1 cellular context compared by ENCODE assay signal in the genomic region with DNA sequence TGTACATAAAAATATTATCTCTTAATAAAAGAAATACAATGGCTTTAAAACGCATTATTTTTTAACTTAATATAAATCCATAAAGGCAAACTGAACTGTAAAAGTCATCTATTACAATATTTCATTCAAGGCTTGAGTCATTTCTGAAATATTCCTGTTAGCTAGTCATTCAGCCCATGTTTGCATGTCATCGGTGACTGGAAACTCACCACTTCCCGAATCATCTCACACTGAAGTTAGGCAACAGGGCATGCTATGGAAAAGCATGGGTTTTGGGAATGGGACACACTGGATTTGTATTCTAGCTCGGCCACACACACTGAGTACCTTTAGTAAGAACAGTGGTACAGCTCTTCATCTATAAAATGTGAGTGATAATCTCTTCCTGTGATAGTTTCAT.
TF ChIP-seq lines count a peak whose summit lies in the region.

No MANE protein-coding gene starts in this region.

TF ChIP-seq in WTC11, 78 proteins besides CTCF, POLR2A, EP300 and RAD21 (continued from another document):
- TF ChIP-seq OVOL2 (CRISPR knock-in tag; IDR thresholded peaks at IDR 0.05; ENCODE audit: borderline replicate concordance) (no peak), IRF2 (CRISPR knock-in tag; IDR thresholded peaks at IDR 0.05; ENCODE audit: borderline replicate concordance, low read depth) (no peak), ZNF317 (CRISPR knock-in tag; IDR thresholded peaks at IDR 0.05; ENCODE audit: borderline replicate concordance, low read depth) (no peak), TEAD1 (CRISPR knock-in tag; IDR thresholded peaks at IDR 0.05) (no peak), PRRX2 (CRISPR knock-in tag; IDR thresholded peaks at IDR 0.05) (no peak), NR3C1 (CRISPR knock-in tag; conservative IDR thresholded peaks at IDR 0.05; ENCODE audit: low read depth) (no peak), ZNF671 (CRISPR knock-in tag; IDR thresholded peaks at IDR 0.05) (no peak), ZNF263 (CRISPR knock-in tag; IDR thresholded peaks at IDR 0.05; ENCODE audit: low read depth) (no peak), ETV6 (CRISPR knock-in tag; IDR thresholded peaks at IDR 0.05) (no peak)
- TF ChIP-seq, protein P1, sequence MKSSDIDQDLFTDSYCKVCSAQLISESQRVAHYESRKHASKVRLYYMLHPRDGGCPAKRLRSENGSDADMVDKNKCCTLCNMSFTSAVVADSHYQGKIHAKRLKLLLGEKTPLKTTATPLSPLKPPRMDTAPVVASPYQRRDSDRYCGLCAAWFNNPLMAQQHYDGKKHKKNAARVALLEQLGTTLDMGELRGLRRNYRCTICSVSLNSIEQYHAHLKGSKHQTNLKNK (CRISPR knock-in tag; IDR thresholded peaks at IDR 0.05) = no peak
- TF ChIP-seq, protein P2, sequence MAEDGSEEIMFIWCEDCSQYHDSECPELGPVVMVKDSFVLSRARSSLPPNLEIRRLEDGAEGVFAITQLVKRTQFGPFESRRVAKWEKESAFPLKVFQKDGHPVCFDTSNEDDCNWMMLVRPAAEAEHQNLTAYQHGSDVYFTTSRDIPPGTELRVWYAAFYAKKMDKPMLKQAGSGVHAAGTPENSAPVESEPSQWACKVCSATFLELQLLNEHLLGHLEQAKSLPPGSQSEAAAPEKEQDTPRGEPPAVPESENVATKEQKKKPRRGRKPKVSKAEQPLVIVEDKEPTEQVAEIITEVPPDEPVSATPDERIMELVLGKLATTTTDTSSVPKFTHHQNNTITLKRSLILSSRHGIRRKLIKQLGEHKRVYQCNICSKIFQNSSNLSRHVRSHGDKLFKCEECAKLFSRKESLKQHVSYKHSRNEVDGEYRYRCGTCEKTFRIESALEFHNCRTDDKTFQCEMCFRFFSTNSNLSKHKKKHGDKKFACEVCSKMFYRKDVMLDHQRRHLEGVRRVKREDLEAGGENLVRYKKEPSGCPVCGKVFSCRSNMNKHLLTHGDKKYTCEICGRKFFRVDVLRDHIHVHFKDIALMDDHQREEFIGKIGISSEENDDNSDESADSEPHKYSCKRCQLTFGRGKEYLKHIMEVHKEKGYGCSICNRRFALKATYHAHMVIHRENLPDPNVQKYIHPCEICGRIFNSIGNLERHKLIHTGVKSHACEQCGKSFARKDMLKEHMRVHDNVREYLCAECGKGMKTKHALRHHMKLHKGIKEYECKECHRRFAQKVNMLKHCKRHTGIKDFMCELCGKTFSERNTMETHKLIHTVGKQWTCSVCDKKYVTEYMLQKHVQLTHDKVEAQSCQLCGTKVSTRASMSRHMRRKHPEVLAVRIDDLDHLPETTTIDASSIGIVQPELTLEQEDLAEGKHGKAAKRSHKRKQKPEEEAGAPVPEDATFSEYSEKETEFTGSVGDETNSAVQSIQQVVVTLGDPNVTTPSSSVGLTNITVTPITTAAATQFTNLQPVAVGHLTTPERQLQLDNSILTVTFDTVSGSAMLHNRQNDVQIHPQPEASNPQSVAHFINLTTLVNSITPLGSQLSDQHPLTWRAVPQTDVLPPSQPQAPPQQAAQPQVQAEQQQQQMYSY (CRISPR knock-in tag; IDR thresholded peaks at IDR 0.05) = no peak
- TF ChIP-seq, protein P3, sequence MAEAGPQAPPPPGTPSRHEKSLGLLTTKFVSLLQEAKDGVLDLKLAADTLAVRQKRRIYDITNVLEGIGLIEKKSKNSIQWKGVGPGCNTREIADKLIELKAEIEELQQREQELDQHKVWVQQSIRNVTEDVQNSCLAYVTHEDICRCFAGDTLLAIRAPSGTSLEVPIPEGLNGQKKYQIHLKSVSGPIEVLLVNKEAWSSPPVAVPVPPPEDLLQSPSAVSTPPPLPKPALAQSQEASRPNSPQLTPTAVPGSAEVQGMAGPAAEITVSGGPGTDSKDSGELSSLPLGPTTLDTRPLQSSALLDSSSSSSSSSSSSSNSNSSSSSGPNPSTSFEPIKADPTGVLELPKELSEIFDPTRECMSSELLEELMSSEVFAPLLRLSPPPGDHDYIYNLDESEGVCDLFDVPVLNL (CRISPR knock-in tag; IDR thresholded peaks at IDR 0.05; ENCODE audit: borderline replicate concordance, low read depth) = no peak
- TF ChIP-seq, protein P4, sequence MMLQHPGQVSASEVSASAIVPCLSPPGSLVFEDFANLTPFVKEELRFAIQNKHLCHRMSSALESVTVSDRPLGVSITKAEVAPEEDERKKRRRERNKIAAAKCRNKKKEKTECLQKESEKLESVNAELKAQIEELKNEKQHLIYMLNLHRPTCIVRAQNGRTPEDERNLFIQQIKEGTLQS (CRISPR knock-in tag; conservative IDR thresholded peaks at IDR 0.05) = no peak
